11 cellular contexts compared by ENCODE assay signal in genomic region chrX:139844163-139844562, GRCh38.
DNase-seq lines count a peak whose midpoint lies in the region; ATAC-seq lines count a peak whose summit lies in the region.
"Had no signal": no experiment of that assay in that cellular context is flagged by ENCODE, and none has a peak within 500 bp of the region (broad histone marks: within the 10 kb centered on the region; RNA-seq: fewer than 3 reads in every experiment).

No MANE protein-coding gene starts in this region.

- no peaks in the 10 kb centered on the region for H3K9me3 ChIP-seq in effector memory CD4-positive, alpha-beta T cell (ENCODE audit: control insufficient read depth, low read length)
- H3K9me3 ChIP-seq: body of pancreas had no signal

- peak; percentile 80 for ATAC-seq in HG02610 (IDR thresholded peaks at IDR 0.05; ENCODE audit: unreplicated experiment)
- ATAC-seq in stimulated activated naive B cell treated with anti-CD40 and anti-IgM and Interleukin-4, amounts not matched to agents 10 μg/mL and 1 μg/mL and 100 μg/mL, for 72 hours (replicated peaks) = peak; percentile 77 to 83
- ATAC-seq: body of pancreas had no signal

- H3K27ac ChIP-seq in effector memory CD4-positive, alpha-beta T cell (ENCODE audit: insufficient read depth, low read length, poor library complexity, severe bottlenecking) = no peak overlapping the region
- H3K27ac ChIP-seq: body of pancreas had no signal

- H3K4me1 ChIP-seq in effector memory CD4-positive, alpha-beta T cell (ENCODE audit: control insufficient read depth, insufficient read depth, low read length, poor library complexity, severe bottlenecking) = no peaks in the 10 kb centered on the region
- H3K4me1 ChIP-seq: body of pancreas had no signal

- no peak overlapping the region for H3K4me3 ChIP-seq in effector memory CD4-positive, alpha-beta T cell (ENCODE audit: insufficient read depth, low read depth, low read length, poor library complexity, severe bottlenecking)
- H3K4me3 ChIP-seq: body of pancreas had no signal

- H3K36me3 ChIP-seq in effector memory CD4-positive, alpha-beta T cell (ENCODE audit: control insufficient read depth, insufficient read depth, low read length) = no peaks in the 10 kb centered on the region

- no peak overlapping the region for H3K27ac Mint-ChIP-seq in activated naive CD4-positive, alpha-beta T cell treated with anti-CD3 and anti-CD28 coated beads for 36 hours
- no peak overlapping the region for H3K27ac Mint-ChIP-seq in stimulated activated naive B cell treated with anti-CD40 and anti-IgM and Interleukin-4, amounts not matched to agents 10 μg/mL and 1 μg/mL and 100 μg/mL, for 72 hours

- peaks cover 8% of the 10 kb centered on the region for H3K36me3 Mint-ChIP-seq in activated naive CD4-positive, alpha-beta T cell treated with anti-CD3 and anti-CD28 coated beads for 36 hours (ENCODE audit: low read depth)
- peaks cover 0 to 5% of the 10 kb centered on the region in 2 donors for H3K36me3 Mint-ChIP-seq in stimulated activated naive B cell treated with anti-CD40 and anti-IgM and Interleukin-4, amounts not matched to agents 10 μg/mL and 1 μg/mL and 100 μg/mL, for 72 hours

- intact Hi-C loops in activated naive CD4-positive, alpha-beta T cell treated with anti-CD3 and anti-CD28 coated beads for 36 hours (cut with micrococcal nuclease) = loop anchor here (10.0 kb wide), 1 partner anchor 91 kb away; the partner anchor contains the start of gene ATP11C

- peak; percentile 9 for DNase-seq in activated naive CD4-positive, alpha-beta T cell treated with anti-CD3 and anti-CD28 coated beads for 36 hours
- DNase-seq in activated naive CD4-positive, alpha-beta T cell treated with anti-CD3 and anti-CD28 coated beads, Interleukin-2, amount 50 U/mL, for 16 hours = no peak
- peak; percentile 41 for DNase-seq in NCI-H510A treated with DMSO at 0.1 percent for 48 hours (lab: John Stamatoyannopoulos, UW)
- DNase-seq in stimulated activated naive B cell treated with anti-CD40 and anti-IgM and Interleukin-4, amounts not matched to agents 10 μg/mL and 1 μg/mL and 100 μg/mL, for 72 hours = no peak
- no peak for DNase-seq in NCI-H187 treated with DMSO at 0.1 percent for 48 hours (lab: John Stamatoyannopoulos, UW)
- no peak for DNase-seq in NAMALWA (ENCODE audit: low spot score)
- DNase-seq in effector memory CD4-positive, alpha-beta T cell = no peak
- DNase-seq: foreskin melanocyte, NCI-H82 had no signal

- no peak overlapping the region for H3K4me3 Mint-ChIP-seq in activated naive CD4-positive, alpha-beta T cell treated with anti-CD3 and anti-CD28 coated beads for 36 hours
- H3K4me3 Mint-ChIP-seq in stimulated activated naive B cell treated with anti-CD40 and anti-IgM and Interleukin-4, amounts not matched to agents 10 μg/mL and 1 μg/mL and 100 μg/mL, for 72 hours = peak overlapping the region in 1 of 2 donors; percentile 9

- no peaks in the 10 kb centered on the region for H3K27me3 Mint-ChIP-seq in activated naive CD4-positive, alpha-beta T cell treated with anti-CD3 and anti-CD28 coated beads for 36 hours (ENCODE audit: low read depth)
- no peaks in the 10 kb centered on the region for H3K27me3 Mint-ChIP-seq in stimulated activated naive B cell treated with anti-CD40 and anti-IgM and Interleukin-4, amounts not matched to agents 10 μg/mL and 1 μg/mL and 100 μg/mL, for 72 hours

- CTCF ChIA-PET in activated naive CD4-positive, alpha-beta T cell treated with anti-CD3 and anti-CD28 coated beads for 36 hours (lab: Charles Lee) = no interaction called here

- peaks cover 7% of the 10 kb centered on the region for H3K9me3 Mint-ChIP-seq in activated naive CD4-positive, alpha-beta T cell treated with anti-CD3 and anti-CD28 coated beads for 36 hours
- H3K9me3 Mint-ChIP-seq in stimulated activated naive B cell treated with anti-CD40 and anti-IgM and Interleukin-4, amounts not matched to agents 10 μg/mL and 1 μg/mL and 100 μg/mL, for 72 hours = no peaks in the 10 kb centered on the region

- H3K4me1 Mint-ChIP-seq in activated naive CD4-positive, alpha-beta T cell treated with anti-CD3 and anti-CD28 coated beads for 36 hours (ENCODE audit: low read depth) = peaks cover 15% of the 10 kb centered on the region
- H3K4me1 Mint-ChIP-seq in stimulated activated naive B cell treated with anti-CD40 and anti-IgM and Interleukin-4, amounts not matched to agents 10 μg/mL and 1 μg/mL and 100 μg/mL, for 72 hours = peaks cover 8 to 15% of the 10 kb centered on the region in 2 donors

- H3K27me3 ChIP-seq in effector memory CD4-positive, alpha-beta T cell (replicated peaks; ENCODE audit: control insufficient read depth, insufficient read depth, low read length, poor library complexity, severe bottlenecking) = no peaks in the 10 kb centered on the region
- H3K27me3 ChIP-seq: body of pancreas had no signal

Comparison
In these comparisons a context has a peak if more than half of its experiments do, and no peak if none do; other contexts are left out.
1. DNase-seq: peak in activated naive CD4-positive, alpha-beta T cell treated with anti-CD3 and anti-CD28 coated beads for 36 hours (single experiment) and NCI-H510A treated with DMSO at 0.1 percent for 48 hours (single experiment); none in activated naive CD4-positive, alpha-beta T cell treated with anti-CD3 and anti-CD28 coated beads, Interleukin-2, amount 50 U/mL, for 16 hours (single experiment), stimulated activated naive B cell treated with anti-CD40 and anti-IgM and Interleukin-4, amounts not matched to agents 10 μg/mL and 1 μg/mL and 100 μg/mL, for 72 hours (single experiment), NCI-H187 treated with DMSO at 0.1 percent for 48 hours (single experiment), NAMALWA (single experiment) and effector memory CD4-positive, alpha-beta T cell (0 of 3).